23 cellular contexts compared by ENCODE assay signal in the genomic region with DNA sequence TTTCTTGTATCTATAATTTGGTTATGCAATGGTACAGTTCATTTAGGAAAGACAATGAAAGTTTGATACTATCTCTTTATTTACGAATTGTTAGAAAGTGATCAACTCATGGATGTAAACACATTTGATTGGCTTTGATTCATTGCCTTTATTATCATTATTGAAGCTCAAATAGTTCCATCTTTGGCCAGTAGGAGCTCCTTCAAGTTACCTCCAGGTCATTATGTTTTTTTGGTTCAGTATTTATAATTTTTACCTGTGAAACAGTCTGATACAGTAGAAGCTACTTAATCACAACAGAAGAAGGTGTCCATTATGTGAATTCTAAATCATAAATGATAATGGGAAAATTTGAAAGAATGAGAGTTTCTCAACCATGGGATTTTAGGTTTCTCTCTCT. TPM values are rescaled to one million over a fixed set of nuclear protein-coding genes. Genes with fewer than 3 reads are reported as not detected.
"Had no signal": no experiment of that assay in that cellular context is flagged by ENCODE, and none has a peak within 500 bp of the region (broad histone marks: within the 10 kb centered on the region; RNA-seq: fewer than 3 reads in every experiment).

No MANE protein-coding gene starts in this region.

- ATAC-seq: activated naive CD4-positive, alpha-beta T cell treated with anti-CD3 and anti-CD28 coated beads, Interleukin-2, amount 50 U/mL, for 72 hours; psoas muscle; right cardiac atrium; stimulated activated naive CD8-positive, alpha-beta T cell treated with anti-CD3 and anti-CD28 coated beads, Interleukin-15, Interleukin-2, amounts not matched to agents 100 U/mL and 50 U/mL, for 24 hours had no signal

- DNase-seq: activated CD4-positive, alpha-beta T cell treated with anti-CD3 and anti-CD28 coated beads, Interleukin-2, amount 10 ng/mL, durations not matched to agents 24 days and 14 days; activated CD4-positive, CD25-positive, alpha-beta regulatory T cell; activated CD8-positive, alpha-beta memory T cell treated with anti-CD3 and anti-CD28 coated beads, Interleukin-2, amount 50 U/mL, for 48 hours; activated gamma-delta T cell; dorsolateral prefrontal cortex; erythroblast; head of caudate nucleus; kidney glomerular epithelial cell; left ventricle myocardium inferior; psoas muscle; right cardiac atrium; stimulated activated CD4-positive, alpha-beta T cell treated with anti-CD3 and anti-CD28 coated beads, Interleukin-2, amount 100 ng/mL, for 24 hours; stimulated activated naive CD8-positive, alpha-beta T cell treated with anti-CD3 and anti-CD28 coated beads, Interleukin-15, Interleukin-2, amounts not matched to agents 100 U/mL and 50 U/mL, for 24 hours; substantia nigra; T-helper 1 cell; T-helper 9 cell; tibial artery had no signal

- H3K9me3 Mint-ChIP-seq: activated CD4-positive, alpha-beta T cell treated with anti-CD3 and anti-CD28 coated beads, Interleukin-2, amount 10 ng/mL, durations not matched to agents 24 days and 14 days; activated naive CD4-positive, alpha-beta T cell treated with anti-CD3 and anti-CD28 coated beads, Interleukin-2, amount 50 U/mL, for 72 hours; neural progenitor cell had no signal

- H3K27me3 Mint-ChIP-seq: activated CD4-positive, alpha-beta T cell treated with anti-CD3 and anti-CD28 coated beads, Interleukin-2, amount 10 ng/mL, durations not matched to agents 24 days and 14 days had no signal

- H3K27ac ChIP-seq: dorsolateral prefrontal cortex, left ventricle myocardium inferior, neural progenitor cell, psoas muscle, tibial artery had no signal

- H3K36me3 Mint-ChIP-seq: activated naive CD4-positive, alpha-beta T cell treated with anti-CD3 and anti-CD28 coated beads, Interleukin-2, amount 50 U/mL, for 72 hours; neural progenitor cell had no signal

- H3K27ac Mint-ChIP-seq: activated CD4-positive, alpha-beta T cell treated with anti-CD3 and anti-CD28 coated beads, Interleukin-2, amount 10 ng/mL, durations not matched to agents 24 days and 14 days; activated naive CD4-positive, alpha-beta T cell treated with anti-CD3 and anti-CD28 coated beads, Interleukin-2, amount 50 U/mL, for 72 hours; neural progenitor cell had no signal

- H3K4me3 Mint-ChIP-seq: activated CD4-positive, alpha-beta T cell treated with anti-CD3 and anti-CD28 coated beads, Interleukin-2, amount 10 ng/mL, durations not matched to agents 24 days and 14 days; neural progenitor cell had no signal

- H3K4me1 Mint-ChIP-seq: activated CD4-positive, alpha-beta T cell treated with anti-CD3 and anti-CD28 coated beads, Interleukin-2, amount 10 ng/mL, durations not matched to agents 24 days and 14 days; neural progenitor cell had no signal

RNA-seq across cellular contexts. Expression of gene NPY5R, which starts 12.4 kb away (rescaled TPM):
- total RNA-seq: activated CD4-positive, alpha-beta T cell treated with anti-CD3 and anti-CD28 coated beads, Interleukin-2, amount 10 ng/mL, durations not matched to agents 24 days and 14 days; activated naive CD4-positive, alpha-beta T cell treated with anti-CD3 and anti-CD28 coated beads, Interleukin-2, amount 50 U/mL, for 72 hours; cardiac septum; mononuclear cell; osteoblast; skeletal muscle tissue had no signal

RNA-seq across cellular contexts. Expression of gene NPY1R, which starts 23.7 kb away (rescaled TPM):
- total RNA-seq: activated CD4-positive, alpha-beta T cell treated with anti-CD3 and anti-CD28 coated beads, Interleukin-2, amount 10 ng/mL, durations not matched to agents 24 days and 14 days; activated naive CD4-positive, alpha-beta T cell treated with anti-CD3 and anti-CD28 coated beads, Interleukin-2, amount 50 U/mL, for 72 hours; mononuclear cell had no signal
